ENCODE assay signal across 25 cellular contexts in genomic region chr1:3372317-3372716, GRCh38.
A peak's percentile ranks its signal among the peaks of the same experiment; 100 is the strongest.
DNase-seq lines count a peak whose midpoint lies in the region; ATAC-seq and TF ChIP-seq lines count a peak whose summit lies in the region.
"Had no signal": no experiment of that assay in that cellular context is flagged by ENCODE, and none has a peak within 500 bp of the region (broad histone marks: within the 10 kb centered on the region; RNA-seq: fewer than 3 reads in every experiment).

No MANE protein-coding gene starts in this region.

- H3K4me1 ChIP-seq in BE2C, result no peaks in the 10 kb centered on the region
- H3K4me1 ChIP-seq: HAP-1 had no signal

- peaks cover 17% of the 10 kb centered on the region; the same call in 1 of the 2 replicates for H3K27me3 ChIP-seq in BE2C
- H3K27me3 ChIP-seq: SJCRH30, tibial nerve had no signal

- no peak overlapping the region for H3K4me3 ChIP-seq in Jurkat, Clone E6-1 (ENCODE audit: low read length)
- no peak overlapping the region for H3K4me3 ChIP-seq in BE2C (ENCODE audit: low read depth, low read length)
- H3K4me3 ChIP-seq: HAP-1, sigmoid colon, SJCRH30, tibial nerve had no signal

- H3K4me1 Mint-ChIP-seq in activated T-helper 2 cell treated with anti-CD3 and anti-CD28 coated beads, Interferon-gamma antibody, Interleukin-2, Interleukin-4, amounts not matched to agents 10 μg/mL and 5 μg/mL and 100 μg/mL, durations not matched to agents 14 hours and 24 hours and 36 hours (ENCODE audit: low read depth), result peaks cover 3% of the 10 kb centered on the region
- H3K4me1 Mint-ChIP-seq: activated B cell treated with CpG ODN at 0.5 μM for 24 hours had no signal

- H3K27ac Mint-ChIP-seq in activated T-helper 2 cell treated with anti-CD3 and anti-CD28 coated beads, Interferon-gamma antibody, Interleukin-2, Interleukin-4, amounts not matched to agents 10 μg/mL and 5 μg/mL and 100 μg/mL, durations not matched to agents 14 hours and 24 hours and 36 hours, result peak overlapping the region; percentile 28
- H3K27ac Mint-ChIP-seq: activated B cell treated with CpG ODN at 0.5 μM for 24 hours; dendritic cell treated with granulocyte-macrophage colony-stimulating factor and Interleukin-4, amounts not matched to agents 40 ng/mL and 50 ng/mL, for 4 days; T-helper 17 cell had no signal

- no peaks in the 10 kb centered on the region for H3K9me3 Mint-ChIP-seq in activated T-helper 2 cell treated with anti-CD3 and anti-CD28 coated beads, Interferon-gamma antibody, Interleukin-2, Interleukin-4, amounts not matched to agents 10 μg/mL and 5 μg/mL and 100 μg/mL, durations not matched to agents 14 hours and 24 hours and 36 hours
- H3K9me3 Mint-ChIP-seq: activated B cell treated with CpG ODN at 0.5 μM for 24 hours; dendritic cell treated with granulocyte-macrophage colony-stimulating factor and Interleukin-4, amounts not matched to agents 40 ng/mL and 50 ng/mL, for 4 days had no signal

- H3K9me3 ChIP-seq in BE2C, result no peaks in the 10 kb centered on the region
- H3K9me3 ChIP-seq: HAP-1, sigmoid colon, SJCRH30, tibial nerve had no signal

- no peaks in the 10 kb centered on the region for H3K36me3 ChIP-seq in BE2C
- H3K36me3 ChIP-seq: HAP-1, sigmoid colon, SJCRH30, tibial nerve had no signal

- DNase-seq in activated CD8-positive, alpha-beta memory T cell treated with anti-CD3 and anti-CD28 coated beads for 48 hours (ENCODE audit: low read depth in 2 of 3, low spot score in 2 of 3), result peak in 2 of 3 experiments; percentile 10 to 20
- no peak for DNase-seq in activated CD8-positive, alpha-beta memory T cell treated with anti-CD3 and anti-CD28 coated beads, Interleukin-2, amount 50 U/mL, for 48 hours
- peak; percentile 72 for DNase-seq in Jurkat, Clone E6-1 (ENCODE audit: low read depth, low spot score)
- DNase-seq in activated T-helper 2 cell treated with anti-CD3 and anti-CD28 coated beads, Interferon-gamma antibody, Interleukin-2, Interleukin-4, amounts not matched to agents 10 μg/mL and 5 μg/mL and 100 μg/mL, durations not matched to agents 14 hours and 24 hours and 36 hours (ENCODE audit: low spot score), result peak; percentile 20
- DNase-seq in stimulated activated CD8-positive, alpha-beta memory T cell treated with anti-CD3 and anti-CD28 coated beads, Interleukin-2, amount 100 ng/mL, for 48 hours (ENCODE audit: low read depth in 2 of 2), result peak; percentile 9 to 25
- no peak for DNase-seq in BE2C
- DNase-seq: activated B cell treated with CpG ODN at 0.5 μM for 24 hours; activated effector memory CD4-positive, alpha-beta T cell treated with Interleukin-2 at 50 U/mL for 16 hours; DMS 273 treated with DMSO at 0.1 percent for 48 hours; GDM1; hypothalamus; kidney; mammary epithelial cell; NCI-H2029 treated with DMSO at 0.1 percent for 48 hours; NCI-H510A treated with DMSO at 0.1 percent for 48 hours; OCI-M1; sigmoid colon; SJCRH30; T-helper 17 cell had no signal

- H3K36me3 Mint-ChIP-seq in activated T-helper 2 cell treated with anti-CD3 and anti-CD28 coated beads, Interferon-gamma antibody, Interleukin-2, Interleukin-4, amounts not matched to agents 10 μg/mL and 5 μg/mL and 100 μg/mL, durations not matched to agents 14 hours and 24 hours and 36 hours (ENCODE audit: low read depth), result no peaks in the 10 kb centered on the region
- H3K36me3 Mint-ChIP-seq: brain had no signal

- intact Hi-C loops in activated T-helper 2 cell treated with anti-CD3 and anti-CD28 coated beads, Interferon-gamma antibody, Interleukin-2, Interleukin-4, amounts not matched to agents 10 μg/mL and 5 μg/mL and 100 μg/mL, durations not matched to agents 14 hours and 24 hours and 36 hours (cut with micrococcal nuclease), result no loop called here

- no peaks in the 10 kb centered on the region for H3K27me3 Mint-ChIP-seq in activated T-helper 2 cell treated with anti-CD3 and anti-CD28 coated beads, Interferon-gamma antibody, Interleukin-2, Interleukin-4, amounts not matched to agents 10 μg/mL and 5 μg/mL and 100 μg/mL, durations not matched to agents 14 hours and 24 hours and 36 hours (ENCODE audit: low read depth)
- H3K27me3 Mint-ChIP-seq: brain had no signal

- H3K4me3 Mint-ChIP-seq in activated T-helper 2 cell treated with anti-CD3 and anti-CD28 coated beads, Interferon-gamma antibody, Interleukin-2, Interleukin-4, amounts not matched to agents 10 μg/mL and 5 μg/mL and 100 μg/mL, durations not matched to agents 14 hours and 24 hours and 36 hours (ENCODE audit: low read depth), result no peak overlapping the region
- H3K4me3 Mint-ChIP-seq: activated B cell treated with CpG ODN at 0.5 μM for 24 hours; brain; dendritic cell treated with granulocyte-macrophage colony-stimulating factor and Interleukin-4, amounts not matched to agents 40 ng/mL and 50 ng/mL, for 4 days; T-helper 17 cell had no signal

- ATAC-seq in GM21723 (IDR thresholded peaks at IDR 0.05; ENCODE audit: unreplicated experiment) (no peak), HG02973 (IDR thresholded peaks at IDR 0.05; ENCODE audit: unreplicated experiment) (no peak)
- ATAC-seq: T-helper 17 cell had no signal

- TF ChIP-seq CTCF in BE2C (IDR thresholded peaks at IDR 0.05; ENCODE audit: low read depth, low read length), result no peak

Comparison
In these comparisons a context has a peak if more than half of its experiments do, and no peak if none do; other contexts are left out.
1. DNase-seq: peak in activated CD8-positive, alpha-beta memory T cell treated with anti-CD3 and anti-CD28 coated beads for 48 hours (2 of 3), Jurkat, Clone E6-1 (single experiment), activated T-helper 2 cell treated with anti-CD3 and anti-CD28 coated beads, Interferon-gamma antibody, Interleukin-2, Interleukin-4, amounts not matched to agents 10 μg/mL and 5 μg/mL and 100 μg/mL, durations not matched to agents 14 hours and 24 hours and 36 hours (single experiment) and stimulated activated CD8-positive, alpha-beta memory T cell treated with anti-CD3 and anti-CD28 coated beads, Interleukin-2, amount 100 ng/mL, for 48 hours (2 of 2); none in activated CD8-positive, alpha-beta memory T cell treated with anti-CD3 and anti-CD28 coated beads, Interleukin-2, amount 50 U/mL, for 48 hours (single experiment) and BE2C (single experiment).